1 cellular context compared by ENCODE assay signal in genomic region chr19:10908380-10908960, GRCh38.
TF ChIP-seq lines count a peak whose summit lies in the region.

No MANE protein-coding gene starts in this region.

TF ChIP-seq in K562, 482 proteins besides CTCF, POLR2A, EP300 and RAD21 (continued from another document and continues in another):
- TF ChIP-seq CGGBP1 (CRISPR knock-in tag; IDR thresholded peaks at IDR 0.05) (no peak), TAL1 (IDR thresholded peaks at IDR 0.05) (no peak), USF1 (CRISPR knock-in tag; IDR thresholded peaks at IDR 0.05) (0 out of 2 replicates have a peak, but pooled peaks have one; percentile 2), HMG20A (CRISPR knock-in tag; conservative IDR thresholded peaks at IDR 0.05) (no peak), ZNF12 (CRISPR knock-in tag; IDR thresholded peaks at IDR 0.05) (no peak), ILK (tag; IDR thresholded peaks at IDR 0.05; ENCODE audit: borderline replicate concordance, low read depth) (no peak), ZNF253 (CRISPR knock-in tag; conservative IDR thresholded peaks at IDR 0.05) (no peak), TAF9B (IDR thresholded peaks at IDR 0.05; ENCODE audit: partially characterized antibody) (no peak), BCOR (IDR thresholded peaks at IDR 0.05) (peak; percentile 97), NCOA1 (IDR thresholded peaks at IDR 0.05; ENCODE audit: low read depth) (no peak), UBTF (IDR thresholded peaks at IDR 0.05; ENCODE audit: borderline replicate concordance in 1 of 2, low read depth in 2 of 2, low read length in 2 of 2) (no peak), HDAC8 (tag; IDR thresholded peaks at IDR 0.05) (no peak), ZC3H4 (CRISPR knock-in tag; IDR thresholded peaks at IDR 0.05; ENCODE audit: borderline replicate concordance) (no peak), SP2 (IDR thresholded peaks at IDR 0.05; ENCODE audit: extremely low read depth, low read depth, low read length, poor library complexity, severe bottlenecking) (no peak), MIER1 (IDR thresholded peaks at IDR 0.05; ENCODE audit: low read depth) (no peak), HOMEZ (CRISPR knock-in tag; IDR thresholded peaks at IDR 0.05) (no peak), YY1 (IDR thresholded peaks at IDR 0.05; ENCODE audit: borderline replicate concordance in 1 of 3, control insufficient read depth in 1 of 3, extremely low read depth in 1 of 3, insufficient read depth in 3 of 3, insufficient read length in 1 of 3, insufficient replicate concordance in 2 of 3, low read depth in 1 of 3, low read length in 2 of 3) (no peak), CBX3 (IDR thresholded peaks at IDR 0.05; ENCODE audit: borderline replicate concordance in 1 of 2, low read length in 2 of 2) (peak in 1 of 2 experiments; percentile 68; a peak in 1 of 3 replicates), MCM5 (IDR thresholded peaks at IDR 0.05; ENCODE audit: low read depth) (no peak), HDAC2 (IDR thresholded peaks at IDR 0.05) (peak; percentile 81), ZNF282 (CRISPR knock-in tag; IDR thresholded peaks at IDR 0.05) (no peak), TFAM (CRISPR knock-in tag; conservative IDR thresholded peaks at IDR 0.05) (no peak), SP1 (CRISPR knock-in tag; IDR thresholded peaks at IDR 0.05) (no peak), NELFE (IDR thresholded peaks at IDR 0.05; ENCODE audit: insufficient read depth, insufficient read length) (no peak), ZMIZ1 (IDR thresholded peaks at IDR 0.05; ENCODE audit: low read depth in 2 of 2, low read length in 2 of 2) (no peak), RBM25 (IDR thresholded peaks at IDR 0.05; ENCODE audit: low read depth, low read length, severe bottlenecking) (peak; percentile 94), ATF3 (IDR thresholded peaks at IDR 0.05) (no peak), ATF3 (CRISPR knock-in tag; conservative IDR thresholded peaks at IDR 0.05) (no peak), STAG1 (CRISPR knock-in tag; IDR thresholded peaks at IDR 0.05; ENCODE audit: borderline replicate concordance) (no peak), ZNF121 (CRISPR knock-in tag; conservative IDR thresholded peaks at IDR 0.05) (0 out of 2 replicates have a peak, but pooled peaks have one; percentile 7), PRMT5 (CRISPR knock-in tag; IDR thresholded peaks at IDR 0.05) (no peak), ZFP30 (CRISPR knock-in tag; IDR thresholded peaks at IDR 0.05; ENCODE audit: borderline replicate concordance) (no peak), HOXB6 (CRISPR knock-in tag; IDR thresholded peaks at IDR 0.05; ENCODE audit: borderline replicate concordance) (no peak), TBP (optimal IDR thresholded peaks at IDR 0.05; ENCODE audit: low read depth, low read length) (no peak), PURB (CRISPR knock-in tag; IDR thresholded peaks at IDR 0.05; ENCODE audit: low read depth) (no peak)
- TF ChIP-seq, protein P1, sequence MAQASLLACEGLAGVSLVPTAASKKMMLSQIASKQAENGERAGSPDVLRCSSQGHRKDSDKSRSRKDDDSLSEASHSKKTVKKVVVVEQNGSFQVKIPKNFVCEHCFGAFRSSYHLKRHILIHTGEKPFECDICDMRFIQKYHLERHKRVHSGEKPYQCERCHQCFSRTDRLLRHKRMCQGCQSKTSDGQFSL (CRISPR knock-in tag; IDR thresholded peaks at IDR 0.05): no peak
- TF ChIP-seq, protein P1 (tag; IDR thresholded peaks at IDR 0.05): no peak
- TF ChIP-seq, protein P2, sequence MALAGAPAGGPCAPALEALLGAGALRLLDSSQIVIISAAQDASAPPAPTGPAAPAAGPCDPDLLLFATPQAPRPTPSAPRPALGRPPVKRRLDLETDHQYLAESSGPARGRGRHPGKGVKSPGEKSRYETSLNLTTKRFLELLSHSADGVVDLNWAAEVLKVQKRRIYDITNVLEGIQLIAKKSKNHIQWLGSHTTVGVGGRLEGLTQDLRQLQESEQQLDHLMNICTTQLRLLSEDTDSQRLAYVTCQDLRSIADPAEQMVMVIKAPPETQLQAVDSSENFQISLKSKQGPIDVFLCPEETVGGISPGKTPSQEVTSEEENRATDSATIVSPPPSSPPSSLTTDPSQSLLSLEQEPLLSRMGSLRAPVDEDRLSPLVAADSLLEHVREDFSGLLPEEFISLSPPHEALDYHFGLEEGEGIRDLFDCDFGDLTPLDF (CRISPR knock-in tag; IDR thresholded peaks at IDR 0.05): no peak
- TF ChIP-seq, protein P3, sequence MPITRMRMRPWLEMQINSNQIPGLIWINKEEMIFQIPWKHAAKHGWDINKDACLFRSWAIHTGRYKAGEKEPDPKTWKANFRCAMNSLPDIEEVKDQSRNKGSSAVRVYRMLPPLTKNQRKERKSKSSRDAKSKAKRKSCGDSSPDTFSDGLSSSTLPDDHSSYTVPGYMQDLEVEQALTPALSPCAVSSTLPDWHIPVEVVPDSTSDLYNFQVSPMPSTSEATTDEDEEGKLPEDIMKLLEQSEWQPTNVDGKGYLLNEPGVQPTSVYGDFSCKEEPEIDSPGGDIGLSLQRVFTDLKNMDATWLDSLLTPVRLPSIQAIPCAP (CRISPR knock-in tag; IDR thresholded peaks at IDR 0.05; ENCODE audit: borderline replicate concordance): no peak
- TF ChIP-seq, protein P4, sequence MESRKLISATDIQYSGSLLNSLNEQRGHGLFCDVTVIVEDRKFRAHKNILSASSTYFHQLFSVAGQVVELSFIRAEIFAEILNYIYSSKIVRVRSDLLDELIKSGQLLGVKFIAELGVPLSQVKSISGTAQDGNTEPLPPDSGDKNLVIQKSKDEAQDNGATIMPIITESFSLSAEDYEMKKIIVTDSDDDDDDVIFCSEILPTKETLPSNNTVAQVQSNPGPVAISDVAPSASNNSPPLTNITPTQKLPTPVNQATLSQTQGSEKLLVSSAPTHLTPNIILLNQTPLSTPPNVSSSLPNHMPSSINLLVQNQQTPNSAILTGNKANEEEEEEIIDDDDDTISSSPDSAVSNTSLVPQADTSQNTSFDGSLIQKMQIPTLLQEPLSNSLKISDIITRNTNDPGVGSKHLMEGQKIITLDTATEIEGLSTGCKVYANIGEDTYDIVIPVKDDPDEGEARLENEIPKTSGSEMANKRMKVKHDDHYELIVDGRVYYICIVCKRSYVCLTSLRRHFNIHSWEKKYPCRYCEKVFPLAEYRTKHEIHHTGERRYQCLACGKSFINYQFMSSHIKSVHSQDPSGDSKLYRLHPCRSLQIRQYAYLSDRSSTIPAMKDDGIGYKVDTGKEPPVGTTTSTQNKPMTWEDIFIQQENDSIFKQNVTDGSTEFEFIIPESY (CRISPR knock-in tag; IDR thresholded peaks at IDR 0.05): no peak
- TF ChIP-seq, protein P5, sequence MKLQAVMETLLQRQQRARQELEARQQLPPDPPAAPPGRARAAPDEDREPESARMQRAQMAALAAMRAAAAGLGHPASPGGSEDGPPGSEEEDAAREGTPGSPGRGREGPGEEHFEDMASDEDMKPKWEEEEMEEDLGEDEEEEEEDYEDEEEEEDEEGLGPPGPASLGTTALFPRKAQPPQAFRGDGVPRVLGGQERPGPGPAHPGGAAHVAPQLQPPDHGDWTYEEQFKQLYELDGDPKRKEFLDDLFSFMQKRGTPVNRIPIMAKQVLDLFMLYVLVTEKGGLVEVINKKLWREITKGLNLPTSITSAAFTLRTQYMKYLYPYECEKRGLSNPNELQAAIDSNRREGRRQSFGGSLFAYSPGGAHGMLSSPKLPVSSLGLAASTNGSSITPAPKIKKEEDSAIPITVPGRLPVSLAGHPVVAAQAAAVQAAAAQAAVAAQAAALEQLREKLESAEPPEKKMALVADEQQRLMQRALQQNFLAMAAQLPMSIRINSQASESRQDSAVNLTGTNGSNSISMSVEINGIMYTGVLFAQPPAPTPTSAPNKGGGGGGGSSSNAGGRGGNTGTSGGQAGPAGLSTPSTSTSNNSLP (IDR thresholded peaks at IDR 0.05; ENCODE audit: borderline replicate concordance, low read depth, low read length): no peak
- TF ChIP-seq, protein P6, sequence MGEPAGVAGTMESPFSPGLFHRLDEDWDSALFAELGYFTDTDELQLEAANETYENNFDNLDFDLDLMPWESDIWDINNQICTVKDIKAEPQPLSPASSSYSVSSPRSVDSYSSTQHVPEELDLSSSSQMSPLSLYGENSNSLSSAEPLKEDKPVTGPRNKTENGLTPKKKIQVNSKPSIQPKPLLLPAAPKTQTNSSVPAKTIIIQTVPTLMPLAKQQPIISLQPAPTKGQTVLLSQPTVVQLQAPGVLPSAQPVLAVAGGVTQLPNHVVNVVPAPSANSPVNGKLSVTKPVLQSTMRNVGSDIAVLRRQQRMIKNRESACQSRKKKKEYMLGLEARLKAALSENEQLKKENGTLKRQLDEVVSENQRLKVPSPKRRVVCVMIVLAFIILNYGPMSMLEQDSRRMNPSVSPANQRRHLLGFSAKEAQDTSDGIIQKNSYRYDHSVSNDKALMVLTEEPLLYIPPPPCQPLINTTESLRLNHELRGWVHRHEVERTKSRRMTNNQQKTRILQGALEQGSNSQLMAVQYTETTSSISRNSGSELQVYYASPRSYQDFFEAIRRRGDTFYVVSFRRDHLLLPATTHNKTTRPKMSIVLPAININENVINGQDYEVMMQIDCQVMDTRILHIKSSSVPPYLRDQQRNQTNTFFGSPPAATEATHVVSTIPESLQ (CRISPR knock-in tag; IDR thresholded peaks at IDR 0.05): no peak
